Comparison of ENCODE assay signal across 17 cellular contexts in genomic region chr15:62798536-62798935, GRCh38.
"Had no signal": no experiment of that assay in that cellular context is flagged by ENCODE, and none has a peak within 500 bp of the region (broad histone marks: within the 10 kb centered on the region; RNA-seq: fewer than 3 reads in every experiment).

No MANE protein-coding gene starts in this region.

- DNase-seq: effector memory CD8-positive, alpha-beta T cell; foreskin keratinocyte; immature natural killer cell; left cardiac atrium; left ventricle myocardium superior; mesenchymal stem cell; naive thymus-derived CD8-positive, alpha-beta T cell; psoas muscle; retina; right lobe of liver; stimulated activated CD4-positive, alpha-beta T cell treated with anti-CD3 and anti-CD28 coated beads, Interleukin-4, amount 100 ng/mL, for 24 hours had no signal

- H3K27me3 Mint-ChIP-seq: dendritic cell treated with granulocyte-macrophage colony-stimulating factor and Interleukin-4, amounts not matched to agents 40 ng/mL and 50 ng/mL, for 4 days had no signal

- H3K27ac Mint-ChIP-seq: dendritic cell treated with granulocyte-macrophage colony-stimulating factor and Interleukin-4, amounts not matched to agents 40 ng/mL and 50 ng/mL, for 4 days; effector memory CD8-positive, alpha-beta T cell; immature natural killer cell; stimulated activated memory B cell treated with anti-CD40 and anti-IgM and Interleukin-4, amounts not matched to agents 10 μg/mL and 1 μg/mL and 100 μg/mL, for 72 hours; stimulated activated naive CD8-positive, alpha-beta T cell treated with anti-CD3 and anti-CD28 coated beads, Interleukin-15, Interleukin-2, amounts not matched to agents 100 ng/mL and 50 ng/mL, for 24 hours had no signal

- H3K36me3 ChIP-seq: neutrophil, right lobe of liver had no signal

- H3K4me3 ChIP-seq: lung, psoas muscle, right lobe of liver, tibial nerve had no signal

- ATAC-seq: effector memory CD8-positive, alpha-beta T cell; foreskin keratinocyte; left cardiac atrium; naive thymus-derived CD8-positive, alpha-beta T cell; right lobe of liver; stimulated activated memory B cell treated with anti-CD40 and anti-IgM and Interleukin-4, amounts not matched to agents 10 μg/mL and 1 μg/mL and 100 μg/mL, for 72 hours had no signal

- H3K36me3 Mint-ChIP-seq: immature natural killer cell; naive thymus-derived CD8-positive, alpha-beta T cell; stimulated activated memory B cell treated with anti-CD40 and anti-IgM and Interleukin-4, amounts not matched to agents 10 μg/mL and 1 μg/mL and 100 μg/mL, for 72 hours had no signal

- H3K27ac ChIP-seq: foreskin keratinocyte, neutrophil, psoas muscle, right lobe of liver, tibial nerve had no signal

- H3K9me3 Mint-ChIP-seq: dendritic cell treated with granulocyte-macrophage colony-stimulating factor and Interleukin-4, amounts not matched to agents 40 ng/mL and 50 ng/mL, for 4 days; effector memory CD8-positive, alpha-beta T cell; immature natural killer cell; naive thymus-derived CD8-positive, alpha-beta T cell; stimulated activated memory B cell treated with anti-CD40 and anti-IgM and Interleukin-4, amounts not matched to agents 10 μg/mL and 1 μg/mL and 100 μg/mL, for 72 hours; stimulated activated naive CD8-positive, alpha-beta T cell treated with anti-CD3 and anti-CD28 coated beads, Interleukin-15, Interleukin-2, amounts not matched to agents 100 ng/mL and 50 ng/mL, for 24 hours had no signal

- H3K4me1 ChIP-seq: foreskin keratinocyte, tibial nerve had no signal

- H3K27me3 ChIP-seq: foreskin keratinocyte, neutrophil, right lobe of liver, tibial nerve had no signal

- H3K9me3 ChIP-seq: neutrophil, psoas muscle, right lobe of liver, tibial nerve had no signal

- H3K4me3 Mint-ChIP-seq: dendritic cell treated with granulocyte-macrophage colony-stimulating factor and Interleukin-4, amounts not matched to agents 40 ng/mL and 50 ng/mL, for 4 days; effector memory CD8-positive, alpha-beta T cell; immature natural killer cell; naive thymus-derived CD8-positive, alpha-beta T cell; stimulated activated memory B cell treated with anti-CD40 and anti-IgM and Interleukin-4, amounts not matched to agents 10 μg/mL and 1 μg/mL and 100 μg/mL, for 72 hours; stimulated activated naive CD8-positive, alpha-beta T cell treated with anti-CD3 and anti-CD28 coated beads, Interleukin-15, Interleukin-2, amounts not matched to agents 100 ng/mL and 50 ng/mL, for 24 hours had no signal

- H3K4me1 Mint-ChIP-seq: immature natural killer cell; stimulated activated memory B cell treated with anti-CD40 and anti-IgM and Interleukin-4, amounts not matched to agents 10 μg/mL and 1 μg/mL and 100 μg/mL, for 72 hours had no signal
